9 cellular contexts compared by ENCODE assay signal in genomic region chr2:209772316-209772715, GRCh38. TPM values are rescaled to one million over a fixed set of nuclear protein-coding genes. Genes with fewer than 3 reads are reported as not detected.
DNase-seq lines count a peak whose midpoint lies in the region; ATAC-seq and TF ChIP-seq lines count a peak whose summit lies in the region.
"Had no signal": no experiment of that assay in that cellular context is flagged by ENCODE, and none has a peak within 500 bp of the region (broad histone marks: within the 10 kb centered on the region; RNA-seq: fewer than 3 reads in every experiment).

No MANE protein-coding gene starts in this region.

- H3K9me3 ChIP-seq in parathyroid adenoma (ENCODE audit: control insufficient read depth, low read length): no peaks in the 10 kb centered on the region

- H3K4me3 Mint-ChIP-seq in activated T-cell treated with anti-CD3 and anti-CD28 coated beads, Interleukin-2, amount 50 U/mL, for 24 hours: no peak overlapping the region

- no peaks in the 10 kb centered on the region for H3K36me3 ChIP-seq in parathyroid adenoma (ENCODE audit: control insufficient read depth, insufficient read depth, low read length)

- peaks cover 3% of the 10 kb centered on the region for H3K4me1 Mint-ChIP-seq in activated T-cell treated with anti-CD3 and anti-CD28 coated beads, Interleukin-2, amount 50 U/mL, for 24 hours (ENCODE audit: low read depth)

- H3K27ac Mint-ChIP-seq in activated T-cell treated with anti-CD3 and anti-CD28 coated beads, Interleukin-2, amount 50 U/mL, for 24 hours: no peak overlapping the region

- H3K79me2 ChIP-seq in parathyroid adenoma: no peaks in the 10 kb centered on the region

- ATAC-seq in HG03354 (IDR thresholded peaks at IDR 0.05; ENCODE audit: poor library complexity, severe bottlenecking, unreplicated experiment): peak; percentile 12

- H3K4me3 ChIP-seq in dorsolateral prefrontal cortex (peak overlapping the region; percentile 16 to 77 (median 59)), parathyroid adenoma (ENCODE audit: low read depth, low read length) (no peak overlapping the region)

- DNase-seq in NCI-H2227 treated with DMSO at 0.1 percent for 48 hours (lab: John Stamatoyannopoulos, UW) (peak; percentile 85), dorsolateral prefrontal cortex (peak in 3 of 10 donors; percentile 10 to 62 (median 19)), NOMO-1 treated with dmso at 0.1 percent for 144 hours (lab: John Stamatoyannopoulos, UW; ENCODE audit: unreplicated experiment) (no peak), UCSD-AML1 (lab: John Stamatoyannopoulos, UW; ENCODE audit: unreplicated experiment) (no peak)
- no peak for DNase-seq in activated T-cell treated with anti-CD3 and anti-CD28 coated beads, Interleukin-2, amount 50 U/mL, for 24 hours
- DNase-seq in activated CD4-positive, CD25-positive, alpha-beta regulatory T cell treated with anti-CD3 and anti-CD28 coated beads, Interleukin-2, amount 50 U/mL, for 72 hours: no peak
- DNase-seq: T-helper 9 cell had no signal

- peak overlapping the region in 44 of 59 donors; percentile 6 to 89 (median 76) for H3K27ac ChIP-seq in dorsolateral prefrontal cortex
- no peak overlapping the region for H3K27ac ChIP-seq in parathyroid adenoma

- TF ChIP-seq CTCF in dorsolateral prefrontal cortex (IDR thresholded peaks at IDR 0.05 in 54 of 56, conservative IDR thresholded peaks at IDR 0.05 in 2 of 56; ENCODE audit: low read depth in 1 of 56, partially characterized antibody in 56 of 56) (no peak), parathyroid adenoma (IDR thresholded peaks at IDR 0.05) (no peak)

- H2AFZ ChIP-seq in parathyroid adenoma: peak overlapping the region; percentile 94

- intact Hi-C loops in dorsolateral prefrontal cortex (cut with DNase I): loop anchor here in 1 of 2 donors (10.0 kb wide), 1 partner anchor 348 kb away; the partner anchor contains the start of gene MAP2

- H3K27me3 Mint-ChIP-seq in activated T-cell treated with anti-CD3 and anti-CD28 coated beads, Interleukin-2, amount 50 U/mL, for 24 hours: peaks cover 32% of the 10 kb centered on the region

- no peaks in the 10 kb centered on the region for H3K9me3 Mint-ChIP-seq in activated T-cell treated with anti-CD3 and anti-CD28 coated beads, Interleukin-2, amount 50 U/mL, for 24 hours

- H3K9ac ChIP-seq in parathyroid adenoma: no peak overlapping the region

- H3K27me3 ChIP-seq in dorsolateral prefrontal cortex (peaks cover 0 to 24% (median 0%) of the 10 kb centered on the region in 45 donors), parathyroid adenoma (ENCODE audit: control insufficient read depth, insufficient read depth, low read length) (peaks cover 3% of the 10 kb centered on the region)

- no peak overlapping the region for H3K4me2 ChIP-seq in parathyroid adenoma (ENCODE audit: low read length)

- no peaks in the 10 kb centered on the region for H3K4me1 ChIP-seq in parathyroid adenoma

- no peaks in the 10 kb centered on the region for H3K36me3 Mint-ChIP-seq in activated T-cell treated with anti-CD3 and anti-CD28 coated beads, Interleukin-2, amount 50 U/mL, for 24 hours (ENCODE audit: low read depth)

RNA-seq across cellular contexts. Expression of gene UNC80, which starts 0.7 kb away (rescaled TPM):
- total RNA-seq in dorsolateral prefrontal cortex: 100 to 1,000 TPM in 82 of 120 experiments, 10 to 100 TPM in 38; 41.0 to 151 (median 108) TPM
